16 cellular contexts compared by ENCODE assay signal in the genomic region with DNA sequence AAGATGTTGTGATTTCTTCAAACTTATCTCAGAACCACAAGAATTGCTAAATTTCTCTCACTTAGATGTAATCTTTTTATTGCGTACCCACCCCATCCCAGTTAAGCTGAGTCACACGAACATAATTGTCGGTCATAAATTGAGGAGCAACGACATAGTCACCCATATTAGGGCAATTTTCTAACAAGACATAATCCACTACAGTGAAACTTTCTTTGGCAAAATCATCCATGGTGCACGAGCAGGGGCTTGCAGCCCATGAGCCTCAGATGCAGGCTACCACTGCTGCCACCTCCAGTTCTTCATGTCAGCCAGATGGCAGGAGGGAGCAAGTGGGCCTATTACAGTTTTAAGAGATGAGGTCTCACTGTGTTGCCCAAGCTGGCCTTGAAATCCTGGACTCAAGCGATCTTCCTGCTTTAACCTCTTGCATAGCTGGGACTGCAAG.
DNase-seq lines count a peak whose midpoint lies in the region; ATAC-seq, FAIRE-seq and TF ChIP-seq lines count a peak whose summit lies in the region.
"Had no signal": no experiment of that assay in that cellular context is flagged by ENCODE, and none has a peak within 500 bp of the region (broad histone marks: within the 10 kb centered on the region; RNA-seq: fewer than 3 reads in every experiment).

No MANE protein-coding gene starts in this region.

- H3K4me1 ChIP-seq in ACC112 (ENCODE audit: control insufficient read depth, insufficient read depth, low read length, unreplicated experiment): peaks cover 35% of the 10 kb centered on the region
- H3K4me1 ChIP-seq in HEK293 (ENCODE audit: control insufficient read depth, insufficient read depth, low read length): peaks cover 5% of the 10 kb centered on the region; the same call in 1 of the 2 replicates
- peaks cover 4% of the 10 kb centered on the region for H3K4me1 ChIP-seq in RWPE2 (ENCODE audit: insufficient read depth, poor library complexity, severe bottlenecking)
- H3K4me1 ChIP-seq: pancreas had no signal

- DNase-seq in RWPE2 (ENCODE audit: low spot score) (no peak), iPS-NIHi11 (ENCODE audit: low spot score) (peak; percentile 28), mesothelial cell of epicardium (ENCODE audit: low spot score in 2 of 2, unreplicated experiment in 2 of 2) (no peak), D721Med (ENCODE audit: insufficient read length, low spot score) (no peak)
- DNase-seq in T-helper 2 cell treated with Interferon-gamma antibody and Interleukin-4, amounts not matched to agents 5 μg/mL and 100 μg/mL, for 36 hours (ENCODE audit: low spot score): no peak
- DNase-seq: activated naive CD4-positive, alpha-beta T cell treated with Interleukin-2 at 50 U/mL for 16 hours; effector memory CD4-positive, alpha-beta T cell; NCI-H1105; pancreas had no signal

- peaks cover 5% of the 10 kb centered on the region for H3K4me1 Mint-ChIP-seq in T-helper 2 cell treated with Interferon-gamma antibody and Interleukin-4, amounts not matched to agents 5 μg/mL and 100 μg/mL, for 36 hours (ENCODE audit: low read depth)
- peaks cover 11% of the 10 kb centered on the region for H3K4me1 Mint-ChIP-seq in mesothelial cell of epicardium

- H3K79me2 ChIP-seq in ACC112 (ENCODE audit: control insufficient read depth, insufficient read depth, low read length, unreplicated experiment): no peaks in the 10 kb centered on the region

- CTCF ChIA-PET in HEK293 (lab: Yijun Ruan, JAX): interaction anchor here (0.6 to 3.0 kb wide), 4 partner anchors 22 to 541 kb away, joined by 3 to 11 read pairs (median 3); no protein-coding TSS in a partner anchor

- H3K4me3 Mint-ChIP-seq in T-helper 2 cell treated with Interferon-gamma antibody and Interleukin-4, amounts not matched to agents 5 μg/mL and 100 μg/mL, for 36 hours: no peak overlapping the region
- H3K4me3 Mint-ChIP-seq in mesothelial cell of epicardium: no peak overlapping the region

- TF ChIP-seq CTCF in HEK293 (tag by site-specific recombination; IDR thresholded peaks at IDR 0.05): no peak
- TF ChIP-seq CTCF in RWPE2 (IDR thresholded peaks at IDR 0.05; ENCODE audit: poor library complexity, severe bottlenecking): peak; percentile 20
- no peak for TF ChIP-seq CTCF in mesothelial cell of epicardium (IDR thresholded peaks at IDR 0.05; ENCODE audit: unreplicated experiment)
- no peak for TF ChIP-seq CTCF in D721Med (IDR thresholded peaks at IDR 0.05; ENCODE audit: insufficient read depth, missing control alignments)

- peaks cover 25% of the 10 kb centered on the region for H3K36me3 Mint-ChIP-seq in T-helper 2 cell treated with Interferon-gamma antibody and Interleukin-4, amounts not matched to agents 5 μg/mL and 100 μg/mL, for 36 hours (ENCODE audit: low read depth)
- H3K36me3 Mint-ChIP-seq in mesothelial cell of epicardium: peaks cover 28% of the 10 kb centered on the region

- POLR2A ChIA-PET in HEK293 (lab: Yijun Ruan, JAX): interaction anchor here (0.7 kb wide), 1 partner anchor 119 kb away, joined by 3 read pairs; no protein-coding TSS in a partner anchor

- H3K4me3 ChIP-seq in ACC112 (ENCODE audit: low read depth, low read length): no peak overlapping the region
- no peak overlapping the region for H3K4me3 ChIP-seq in HEK293 (ENCODE audit: low read depth, low read length)
- no peak overlapping the region for H3K4me3 ChIP-seq in RWPE2 (ENCODE audit: severe bottlenecking)
- H3K4me3 ChIP-seq: GM12878, pancreas had no signal

- H3K9me3 Mint-ChIP-seq in T-helper 2 cell treated with Interferon-gamma antibody and Interleukin-4, amounts not matched to agents 5 μg/mL and 100 μg/mL, for 36 hours: no peaks in the 10 kb centered on the region
- H3K9me3 Mint-ChIP-seq in mesothelial cell of epicardium: no peaks in the 10 kb centered on the region

- H3K36me3 ChIP-seq in ACC112 (ENCODE audit: insufficient read depth, low read length) (peaks cover 17% of the 10 kb centered on the region; the same call in 1 of the 2 replicates), HEK293 (ENCODE audit: control insufficient read depth in 2 of 2, insufficient read depth in 1 of 2, low read length in 2 of 2) (peaks cover 0 to 16% of the 10 kb centered on the region in 2 experiments; a peak in 1 of 3 replicates), RWPE2 (ENCODE audit: low read depth) (peaks cover 44% of the 10 kb centered on the region)
- H3K36me3 ChIP-seq: pancreas had no signal

- H3K27ac ChIP-seq in ACC112 (ENCODE audit: low read depth, low read length): peak overlapping the region; percentile 55
- H3K27ac ChIP-seq in HEK293 (ENCODE audit: extremely low read depth, low read depth, low read length): no peak overlapping the region
- H3K27ac ChIP-seq in RWPE2 (ENCODE audit: poor library complexity, severe bottlenecking): peak overlapping the region; percentile 21
- H3K27ac ChIP-seq: C4-2B, pancreas had no signal

- no peak overlapping the region for H2AFZ ChIP-seq in ACC112 (ENCODE audit: low read length, unreplicated experiment)

- no peak overlapping the region for H3K27ac Mint-ChIP-seq in T-helper 2 cell treated with Interferon-gamma antibody and Interleukin-4, amounts not matched to agents 5 μg/mL and 100 μg/mL, for 36 hours
- no peak overlapping the region for H3K27ac Mint-ChIP-seq in mesothelial cell of epicardium

- ATAC-seq in RWPE2 (ENCODE audit: low read depth): peak; percentile 82
- ATAC-seq in GM18498 (IDR thresholded peaks at IDR 0.05; ENCODE audit: unreplicated experiment): no peak
- ATAC-seq: GM12878, pancreas had no signal

- H3K27me3 ChIP-seq in ACC112 (ENCODE audit: insufficient read depth, low read length) (no peaks in the 10 kb centered on the region), RWPE2 (ENCODE audit: insufficient read depth, poor library complexity, severe bottlenecking) (no peaks in the 10 kb centered on the region)
- H3K27me3 ChIP-seq: pancreas had no signal

- no peak for FAIRE-seq in D721Med (lab: Jason Lieb, UNC)
- FAIRE-seq: GM12878, keratinocyte, pancreas, urothelium cell line had no signal

- no peaks in the 10 kb centered on the region for H3K9me3 ChIP-seq in HEK293 (ENCODE audit: control insufficient read depth, insufficient read depth, low read depth, low read length)
- H3K9me3 ChIP-seq in RWPE2 (ENCODE audit: severe bottlenecking): no peaks in the 10 kb centered on the region
- H3K9me3 ChIP-seq: pancreas had no signal

- H3K27me3 Mint-ChIP-seq in T-helper 2 cell treated with Interferon-gamma antibody and Interleukin-4, amounts not matched to agents 5 μg/mL and 100 μg/mL, for 36 hours (ENCODE audit: low read depth): no peaks in the 10 kb centered on the region
- no peaks in the 10 kb centered on the region for H3K27me3 Mint-ChIP-seq in mesothelial cell of epicardium (ENCODE audit: low read depth)

TF ChIP-seq in HEK293, 187 proteins besides CTCF, POLR2A, EP300 and RAD21 (continues in another document):
- TF ChIP-seq ZNF366 (tag by site-specific recombination; conservative IDR thresholded peaks at IDR 0.05) (peak; percentile 36), ZBTB8A (tag by site-specific recombination; IDR thresholded peaks at IDR 0.05) (peak; percentile 75; the same call in 1 of the 2 replicates), SP3 (tag by site-specific recombination; IDR thresholded peaks at IDR 0.05) (no peak), KLF8 (tag by site-specific recombination; IDR thresholded peaks at IDR 0.05) (0 out of 2 replicates have a peak, but pooled peaks have one; percentile 37), ZSCAN23 (tag by site-specific recombination; IDR thresholded peaks at IDR 0.05) (no peak), SP7 (tag by site-specific recombination; IDR thresholded peaks at IDR 0.05) (peak; percentile 76), ZNF214 (tag by site-specific recombination; IDR thresholded peaks at IDR 0.05; ENCODE audit: borderline replicate concordance) (no peak), ZNF202 (tag by site-specific recombination; IDR thresholded peaks at IDR 0.05; ENCODE audit: borderline replicate concordance) (no peak), SP2 (tag by site-specific recombination; IDR thresholded peaks at IDR 0.05) (no peak), ZNF585B (tag by site-specific recombination; IDR thresholded peaks at IDR 0.05) (no peak), ZBTB21 (tag by site-specific recombination; IDR thresholded peaks at IDR 0.05) (no peak), ZNF701 (tag by site-specific recombination; IDR thresholded peaks at IDR 0.05) (no peak), ZNF335 (tag by site-specific recombination; conservative IDR thresholded peaks at IDR 0.05) (0 out of 2 replicates have a peak, but pooled peaks have one; percentile 14), ZNF292 (tag by site-specific recombination; IDR thresholded peaks at IDR 0.05; ENCODE audit: borderline replicate concordance, low read depth) (no peak), HOXD13 (CRISPR knock-in tag; IDR thresholded peaks at IDR 0.05; ENCODE audit: borderline replicate concordance) (no peak), ZNF416 (tag by site-specific recombination; IDR thresholded peaks at IDR 0.05) (no peak), TRIM28 (IDR thresholded peaks at IDR 0.05; ENCODE audit: borderline replicate concordance, low read length) (0 out of 2 replicates have a peak, but pooled peaks have one; percentile 25), ZNF843 (tag by site-specific recombination; IDR thresholded peaks at IDR 0.05) (peak; percentile 49; the same call in 1 of the 2 replicates)
- TF ChIP-seq, protein P1, sequence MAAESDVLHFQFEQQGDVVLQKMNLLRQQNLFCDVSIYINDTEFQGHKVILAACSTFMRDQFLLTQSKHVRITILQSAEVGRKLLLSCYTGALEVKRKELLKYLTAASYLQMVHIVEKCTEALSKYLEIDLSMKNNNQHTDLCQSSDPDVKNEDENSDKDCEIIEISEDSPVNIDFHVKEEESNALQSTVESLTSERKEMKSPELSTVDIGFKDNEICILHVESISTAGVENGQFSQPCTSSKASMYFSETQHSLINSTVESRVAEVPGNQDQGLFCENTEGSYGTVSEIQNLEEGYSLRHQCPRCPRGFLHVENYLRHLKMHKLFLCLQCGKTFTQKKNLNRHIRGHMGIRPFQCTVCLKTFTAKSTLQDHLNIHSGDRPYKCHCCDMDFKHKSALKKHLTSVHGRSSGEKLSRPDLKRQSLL (tag by site-specific recombination; IDR thresholded peaks at IDR 0.05): no peak
- TF ChIP-seq, protein P2, sequence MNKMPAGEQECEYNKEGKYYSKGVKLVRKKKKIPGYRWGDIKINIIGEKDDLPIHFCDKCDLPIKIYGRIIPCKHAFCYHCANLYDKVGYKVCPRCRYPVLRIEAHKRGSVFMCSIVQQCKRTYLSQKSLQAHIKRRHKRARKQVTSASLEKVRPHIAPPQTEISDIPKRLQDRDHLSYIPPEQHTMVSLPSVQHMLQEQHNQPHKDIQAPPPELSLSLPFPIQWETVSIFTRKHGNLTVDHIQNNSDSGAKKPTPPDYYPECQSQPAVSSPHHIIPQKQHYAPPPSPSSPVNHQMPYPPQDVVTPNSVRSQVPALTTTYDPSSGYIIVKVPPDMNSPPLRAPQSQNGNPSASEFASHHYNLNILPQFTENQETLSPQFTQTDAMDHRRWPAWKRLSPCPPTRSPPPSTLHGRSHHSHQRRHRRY (tag by site-specific recombination; IDR thresholded peaks at IDR 0.05): no peak
